18 cellular contexts compared by ENCODE assay signal in genomic region chr3:47712398-47712797, GRCh38.
DNase-seq lines count a peak whose midpoint lies in the region; ATAC-seq and TF ChIP-seq lines count a peak whose summit lies in the region.
"Had no signal": no experiment of that assay in that cellular context is flagged by ENCODE, and none has a peak within 500 bp of the region (broad histone marks: within the 10 kb centered on the region; RNA-seq: fewer than 3 reads in every experiment).

No MANE protein-coding gene starts in this region.

- peaks cover 12% of the 10 kb centered on the region for H3K4me1 Mint-ChIP-seq in activated naive CD8-positive, alpha-beta T cell treated with anti-CD3 and anti-CD28 coated beads for 36 hours
- H3K4me1 Mint-ChIP-seq in activated naive CD8-positive, alpha-beta T cell treated with anti-CD3 and anti-CD28 coated beads, Interleukin-2, amount 50 U/mL, for 24 hours = peaks cover 14% of the 10 kb centered on the region
- H3K4me1 Mint-ChIP-seq in T-cell = peaks cover 3 to 6% (median 5%) of the 10 kb centered on the region in 3 donors
- H3K4me1 Mint-ChIP-seq in central memory CD8-positive, alpha-beta T cell = peaks cover 9% of the 10 kb centered on the region
- H3K4me1 Mint-ChIP-seq in type B pancreatic cell (ENCODE audit: unreplicated experiment) = no peaks in the 10 kb centered on the region
- H3K4me1 Mint-ChIP-seq: H9 had no signal

- CTCF ChIA-PET in T-cell (lab: Charles Lee) = interaction anchor here in 1 of 2 donors (0.6 kb wide), 1 partner anchor 87 kb away, joined by 3 read pairs; no protein-coding TSS in a partner anchor

- H3K4me3 Mint-ChIP-seq in activated naive CD8-positive, alpha-beta T cell treated with anti-CD3 and anti-CD28 coated beads for 36 hours = no peak overlapping the region
- no peak overlapping the region for H3K4me3 Mint-ChIP-seq in activated naive CD8-positive, alpha-beta T cell treated with anti-CD3 and anti-CD28 coated beads, Interleukin-2, amount 50 U/mL, for 24 hours
- H3K4me3 Mint-ChIP-seq in T-cell (no peak overlapping the region), type B pancreatic cell (no peak overlapping the region)
- no peak overlapping the region for H3K4me3 Mint-ChIP-seq in central memory CD8-positive, alpha-beta T cell
- H3K4me3 Mint-ChIP-seq: CD4-positive, CD25-positive, alpha-beta regulatory T cell; CD8-positive, alpha-beta memory T cell; H9 had no signal

- H3K9me3 ChIP-seq in MG63 = no peaks in the 10 kb centered on the region
- H3K9me3 ChIP-seq: BE2C, Caco-2 had no signal

- H3K4me3 ChIP-seq in MG63 = no peak overlapping the region

- no peak for TF ChIP-seq CTCF in type B pancreatic cell (conservative IDR thresholded peaks at IDR 0.05)

- no peak for ATAC-seq in activated naive CD8-positive, alpha-beta T cell treated with anti-CD3 and anti-CD28 coated beads, Interleukin-2, amount 50 U/mL, for 24 hours
- no peak for ATAC-seq in T-cell (replicated peaks in 1 of 4)
- no peak for ATAC-seq in central memory CD8-positive, alpha-beta T cell (replicated peaks; ENCODE audit: extremely low read depth, poor library complexity, severe bottlenecking)
- ATAC-seq in GM18517 (IDR thresholded peaks at IDR 0.05; ENCODE audit: unreplicated experiment) = no peak
- ATAC-seq in GM18868 (IDR thresholded peaks at IDR 0.05; ENCODE audit: unreplicated experiment) = no peak

- peaks cover 21% of the 10 kb centered on the region for H3K36me3 Mint-ChIP-seq in activated naive CD8-positive, alpha-beta T cell treated with anti-CD3 and anti-CD28 coated beads for 36 hours
- H3K36me3 Mint-ChIP-seq in activated naive CD8-positive, alpha-beta T cell treated with anti-CD3 and anti-CD28 coated beads, Interleukin-2, amount 50 U/mL, for 24 hours (ENCODE audit: low read depth) = peaks cover 45% of the 10 kb centered on the region
- H3K36me3 Mint-ChIP-seq in T-cell = peaks cover 51% of the 10 kb centered on the region
- peaks cover 59% of the 10 kb centered on the region for H3K36me3 Mint-ChIP-seq in central memory CD8-positive, alpha-beta T cell (ENCODE audit: insufficient read depth)
- H3K36me3 Mint-ChIP-seq in type B pancreatic cell = peaks cover 46% of the 10 kb centered on the region

- peaks cover 42% of the 10 kb centered on the region for H3K36me3 ChIP-seq in MG63

- no peak for DNase-seq in activated naive CD8-positive, alpha-beta T cell treated with anti-CD3 and anti-CD28 coated beads for 36 hours
- no peak for DNase-seq in activated naive CD8-positive, alpha-beta T cell treated with anti-CD3 and anti-CD28 coated beads, Interleukin-2, amount 50 U/mL, for 24 hours
- DNase-seq in T-cell (no peak), type B pancreatic cell (ENCODE audit: extremely low spot score, unreplicated experiment) (no peak), MG63 (no peak)
- DNase-seq in central memory CD8-positive, alpha-beta T cell (ENCODE audit: low spot score in 2 of 2) = no peak
- DNase-seq: ACHN; BE2C; C1 segment of cervical spinal cord; Caco-2; CD4-positive, CD25-positive, alpha-beta regulatory T cell; CD8-positive, alpha-beta memory T cell; DMS153; DMS79; GDM1; H9 had no signal

- no peaks in the 10 kb centered on the region for H3K9me3 Mint-ChIP-seq in activated naive CD8-positive, alpha-beta T cell treated with anti-CD3 and anti-CD28 coated beads for 36 hours
- no peaks in the 10 kb centered on the region for H3K9me3 Mint-ChIP-seq in activated naive CD8-positive, alpha-beta T cell treated with anti-CD3 and anti-CD28 coated beads, Interleukin-2, amount 50 U/mL, for 24 hours
- H3K9me3 Mint-ChIP-seq in T-cell (no peaks in the 10 kb centered on the region), type B pancreatic cell (no peaks in the 10 kb centered on the region)
- no peaks in the 10 kb centered on the region for H3K9me3 Mint-ChIP-seq in central memory CD8-positive, alpha-beta T cell
- H3K9me3 Mint-ChIP-seq: CD4-positive, CD25-positive, alpha-beta regulatory T cell; CD8-positive, alpha-beta memory T cell; H9 had no signal

- no peaks in the 10 kb centered on the region for H3K27me3 Mint-ChIP-seq in activated naive CD8-positive, alpha-beta T cell treated with anti-CD3 and anti-CD28 coated beads for 36 hours
- no peaks in the 10 kb centered on the region for H3K27me3 Mint-ChIP-seq in activated naive CD8-positive, alpha-beta T cell treated with anti-CD3 and anti-CD28 coated beads, Interleukin-2, amount 50 U/mL, for 24 hours
- H3K27me3 Mint-ChIP-seq in T-cell (no peaks in the 10 kb centered on the region), type B pancreatic cell (no peaks in the 10 kb centered on the region)
- no peaks in the 10 kb centered on the region for H3K27me3 Mint-ChIP-seq in central memory CD8-positive, alpha-beta T cell
- H3K27me3 Mint-ChIP-seq: CD4-positive, CD25-positive, alpha-beta regulatory T cell; CD8-positive, alpha-beta memory T cell had no signal

- H3K27me3 ChIP-seq in MG63 = no peaks in the 10 kb centered on the region
- H3K27me3 ChIP-seq: BE2C had no signal

- POLR2A ChIA-PET in T-cell (lab: Charles Lee) = interaction anchor here in 1 of 2 donors (0.5 kb wide), 1 partner anchor 28 kb away, joined by 4 read pairs; no protein-coding TSS in a partner anchor

- peak overlapping the region; percentile 31 for H3K27ac Mint-ChIP-seq in activated naive CD8-positive, alpha-beta T cell treated with anti-CD3 and anti-CD28 coated beads for 36 hours
- no peak overlapping the region for H3K27ac Mint-ChIP-seq in activated naive CD8-positive, alpha-beta T cell treated with anti-CD3 and anti-CD28 coated beads, Interleukin-2, amount 50 U/mL, for 24 hours
- H3K27ac Mint-ChIP-seq in T-cell (peak overlapping the region; percentile 22 to 66), type B pancreatic cell (peak overlapping the region; percentile 60)
- H3K27ac Mint-ChIP-seq in central memory CD8-positive, alpha-beta T cell (ENCODE audit: low read depth) = peak overlapping the region; percentile 16
- H3K27ac Mint-ChIP-seq: H9 had no signal
